In the genomic region with DNA sequence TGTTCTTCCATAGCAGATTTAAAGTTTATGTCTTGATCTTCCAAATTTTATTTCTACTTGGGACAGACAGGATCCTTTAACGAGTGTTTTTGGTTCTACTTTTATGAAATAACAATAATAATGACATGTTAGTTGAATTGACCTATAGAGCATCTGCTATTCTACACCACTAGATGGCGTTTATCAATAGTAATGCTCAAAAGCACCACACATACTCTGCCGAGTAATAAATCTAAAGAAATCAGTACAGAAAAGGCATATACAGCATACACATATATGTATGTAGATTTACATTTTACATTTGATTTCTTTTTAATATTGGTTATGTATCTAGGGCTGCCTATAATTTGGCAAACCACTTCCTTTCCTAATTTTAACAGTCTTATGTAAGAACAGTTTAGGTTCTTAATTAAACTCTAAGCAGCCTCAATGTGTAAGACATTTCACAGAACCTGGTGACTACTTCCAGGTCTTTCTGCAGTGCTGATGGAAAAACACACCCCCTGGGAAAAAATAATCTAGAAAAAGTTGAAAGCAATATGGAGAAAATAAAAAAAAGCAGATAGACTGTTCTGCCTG, we compare ENCODE assay signal across 9 cellular contexts. TPM values are rescaled to one million over a fixed set of nuclear protein-coding genes. Genes with fewer than 3 reads are reported as not detected.
DNase-seq lines count a peak whose midpoint lies in the region; ATAC-seq and TF ChIP-seq lines count a peak whose summit lies in the region.
"Had no signal": no experiment of that assay in that cellular context is flagged by ENCODE, and none has a peak within 500 bp of the region (broad histone marks: within the 10 kb centered on the region; RNA-seq: fewer than 3 reads in every experiment).

No MANE protein-coding gene starts in this region.

- peak; percentile 67 to 75 for ATAC-seq in activated naive CD4-positive, alpha-beta T cell treated with anti-CD3 and anti-CD28 coated beads, Interleukin-2, amount 50 U/mL, for 72 hours
- peak; percentile 67 for ATAC-seq in HG02623 (IDR thresholded peaks at IDR 0.05; ENCODE audit: unreplicated experiment)

- H3K9me3 Mint-ChIP-seq in activated naive CD4-positive, alpha-beta T cell treated with anti-CD3 and anti-CD28 coated beads, Interleukin-2, amount 50 U/mL, for 72 hours = no peaks in the 10 kb centered on the region
- H3K9me3 Mint-ChIP-seq in osteocyte (ENCODE audit: unreplicated experiment) = no peaks in the 10 kb centered on the region
- H3K9me3 Mint-ChIP-seq: activated naive CD4-positive, alpha-beta T cell treated with anti-CD3 and anti-CD28 coated beads, Interleukin-2, amount 50 U/mL, for 24 hours had no signal

- TF ChIP-seq CTCF in osteocyte (IDR thresholded peaks at IDR 0.05) = peak; percentile 81

- no peak for DNase-seq in activated naive CD4-positive, alpha-beta T cell treated with anti-CD3 and anti-CD28 coated beads, Interleukin-2, amount 50 U/mL, for 72 hours (ENCODE audit: low spot score in 2 of 2)
- no peak for DNase-seq in activated naive CD4-positive, alpha-beta T cell treated with Interleukin-2 at 50 U/mL for 16 hours
- peak; percentile 77 for DNase-seq in NCI-H1092 treated with DMSO at 0.1 percent for 48 hours (lab: John Stamatoyannopoulos, UW)
- peak; percentile 62 for DNase-seq in SW480 (ENCODE audit: low spot score)
- peak; percentile 82 for DNase-seq in fibroblast of peridontal ligament (ENCODE audit: extremely low read depth)
- no peak for DNase-seq in osteocyte (ENCODE audit: extremely low spot score, unreplicated experiment)
- DNase-seq in NCI-H187 (lab: John Stamatoyannopoulos, UW) = no peak

- no peaks in the 10 kb centered on the region for H3K36me3 Mint-ChIP-seq in activated naive CD4-positive, alpha-beta T cell treated with anti-CD3 and anti-CD28 coated beads, Interleukin-2, amount 50 U/mL, for 72 hours
- H3K36me3 Mint-ChIP-seq in osteocyte (ENCODE audit: unreplicated experiment) = no peaks in the 10 kb centered on the region
- H3K36me3 Mint-ChIP-seq: activated naive CD4-positive, alpha-beta T cell treated with anti-CD3 and anti-CD28 coated beads, Interleukin-2, amount 50 U/mL, for 24 hours had no signal

- H3K4me1 Mint-ChIP-seq in osteocyte (ENCODE audit: unreplicated experiment) = peaks cover 2% of the 10 kb centered on the region

- no peaks in the 10 kb centered on the region for H3K27me3 Mint-ChIP-seq in osteocyte (ENCODE audit: unreplicated experiment)

- no peak overlapping the region for H3K27ac Mint-ChIP-seq in activated naive CD4-positive, alpha-beta T cell treated with anti-CD3 and anti-CD28 coated beads, Interleukin-2, amount 50 U/mL, for 72 hours
- H3K27ac Mint-ChIP-seq in osteocyte (ENCODE audit: unreplicated experiment) = no peak overlapping the region
- H3K27ac Mint-ChIP-seq: activated naive CD4-positive, alpha-beta T cell treated with anti-CD3 and anti-CD28 coated beads, Interleukin-2, amount 50 U/mL, for 24 hours had no signal

- H3K4me3 Mint-ChIP-seq in osteocyte (ENCODE audit: unreplicated experiment) = no peak overlapping the region
- H3K4me3 Mint-ChIP-seq: activated naive CD4-positive, alpha-beta T cell treated with anti-CD3 and anti-CD28 coated beads, Interleukin-2, amount 50 U/mL, for 24 hours had no signal

RNA-seq across cellular contexts. Expression of a gene that starts 5.9 kb away (rescaled TPM):
- total RNA-seq in activated naive CD4-positive, alpha-beta T cell treated with anti-CD3 and anti-CD28 coated beads, Interleukin-2, amount 50 U/mL, for 72 hours = 10 to 100 TPM in 1 of 2 donors, 1 to 10 TPM in 1; 4.4 to 10.8 TPM
- 12.3 and 14.5 TPM in 2 replicates for total RNA-seq in osteocyte

Comparison
In these comparisons a context has a peak if more than half of its experiments do, and no peak if none do; other contexts are left out.
1. DNase-seq: peak in NCI-H1092 treated with DMSO at 0.1 percent for 48 hours (single experiment), SW480 (single experiment) and fibroblast of peridontal ligament (single experiment); none in activated naive CD4-positive, alpha-beta T cell treated with anti-CD3 and anti-CD28 coated beads, Interleukin-2, amount 50 U/mL, for 72 hours (0 of 2), activated naive CD4-positive, alpha-beta T cell treated with Interleukin-2 at 50 U/mL for 16 hours (single experiment), osteocyte (single experiment) and NCI-H187 (0 of 2).